ENCODE assay signal across 12 cellular contexts in genomic region chr13:91817250-91817649, GRCh38.
DNase-seq lines count a peak whose midpoint lies in the region; ATAC-seq and TF ChIP-seq lines count a peak whose summit lies in the region.
"Had no signal": no experiment of that assay in that cellular context is flagged by ENCODE, and none has a peak within 500 bp of the region (broad histone marks: within the 10 kb centered on the region; RNA-seq: fewer than 3 reads in every experiment).

No MANE protein-coding gene starts in this region.

- no peaks in the 10 kb centered on the region for H3K27me3 ChIP-seq in brain microvascular endothelial cell (replicated peaks)
- H3K27me3 ChIP-seq: suprapubic skin had no signal

- CTCF ChIA-PET in WTC11 (lab: Charles Lee): no interaction called here

- H3K27ac Mint-ChIP-seq in neural crest cell (ENCODE audit: unreplicated experiment): no peak overlapping the region
- H3K27ac Mint-ChIP-seq in WTC11: no peak overlapping the region
- H3K27ac Mint-ChIP-seq: activated naive CD8-positive, alpha-beta T cell treated with anti-CD3 and anti-CD28 coated beads, Interleukin-2, amount 10 ng/mL, durations not matched to agents 7 days and 5 days had no signal

- no peak overlapping the region for H3K4me3 Mint-ChIP-seq in neural crest cell
- H3K4me3 Mint-ChIP-seq in WTC11: no peak overlapping the region
- H3K4me3 Mint-ChIP-seq: activated naive CD8-positive, alpha-beta T cell treated with anti-CD3 and anti-CD28 coated beads, Interleukin-2, amount 10 ng/mL, durations not matched to agents 7 days and 5 days had no signal

- H3K27me3 Mint-ChIP-seq in neural crest cell (ENCODE audit: low read depth): peaks cover 5% of the 10 kb centered on the region
- H3K27me3 Mint-ChIP-seq in WTC11 (ENCODE audit: low read depth): no peaks in the 10 kb centered on the region
- H3K27me3 Mint-ChIP-seq: activated naive CD8-positive, alpha-beta T cell treated with anti-CD3 and anti-CD28 coated beads, Interleukin-2, amount 10 ng/mL, durations not matched to agents 7 days and 5 days had no signal

- no peak overlapping the region for H3K27ac ChIP-seq in brain microvascular endothelial cell
- H3K27ac ChIP-seq: suprapubic skin had no signal

- TF ChIP-seq CTCF in GM12873 (IDR thresholded peaks at IDR 0.05; ENCODE audit: insufficient read depth, low read depth, low read length, missing control alignments) (peak; percentile 3), brain microvascular endothelial cell (IDR thresholded peaks at IDR 0.05; ENCODE audit: low read depth, low read length, missing control alignments) (peak; percentile 37), neural crest cell (conservative IDR thresholded peaks at IDR 0.05) (peak; percentile 36), WTC11 (IDR thresholded peaks at IDR 0.05) (no peak)

- H3K4me1 Mint-ChIP-seq in neural crest cell: no peaks in the 10 kb centered on the region
- H3K4me1 Mint-ChIP-seq in WTC11: peaks cover 25% of the 10 kb centered on the region
- H3K4me1 Mint-ChIP-seq: activated naive CD8-positive, alpha-beta T cell treated with anti-CD3 and anti-CD28 coated beads, Interleukin-2, amount 10 ng/mL, durations not matched to agents 7 days and 5 days had no signal

- no peak overlapping the region for H3K4me3 ChIP-seq in brain microvascular endothelial cell (ENCODE audit: low read depth, low read length)
- H3K4me3 ChIP-seq: mucosa of descending colon, suprapubic skin had no signal

- in situ Hi-C loops in brain microvascular endothelial cell (cut with HindIII; ENCODE audit: low pct_ligation_motif_present, low sequenced_read_pairs): no loop called here

- no peak for ATAC-seq in WTC11
- ATAC-seq: mucosa of descending colon had no signal

- DNase-seq in NCI-H2227 treated with DMSO at 0.1 percent for 48 hours (lab: John Stamatoyannopoulos, UW) (peak; percentile 16), brain microvascular endothelial cell (peak; percentile 7), neural crest cell (ENCODE audit: low read depth, low spot score) (no peak), WTC11 (ENCODE audit: low spot score) (no peak), NCI-H1105 (lab: John Stamatoyannopoulos, UW) (no peak), NCI-H1436 treated with DMSO at 0.1 percent for 48 hours (lab: John Stamatoyannopoulos, UW) (no peak)
- no peak for DNase-seq in stimulated activated CD4-positive, alpha-beta T cell treated with anti-CD3 and anti-CD28 coated beads, Interleukin-1b, Interleukin-23, amount 100 ng/mL, for 48 hours
- DNase-seq: activated naive CD8-positive, alpha-beta T cell treated with anti-CD3 and anti-CD28 coated beads, Interleukin-2, amount 10 ng/mL, durations not matched to agents 7 days and 5 days; mucosa of descending colon; NCI-H2107 had no signal

- no peaks in the 10 kb centered on the region for H3K36me3 ChIP-seq in brain microvascular endothelial cell (replicated peaks)
- H3K36me3 ChIP-seq: suprapubic skin had no signal

- POLR2A ChIA-PET in WTC11 (lab: Charles Lee): no interaction called here

- H3K36me3 Mint-ChIP-seq in neural crest cell (ENCODE audit: low read depth): no peaks in the 10 kb centered on the region
- H3K36me3 Mint-ChIP-seq in WTC11: no peaks in the 10 kb centered on the region
- H3K36me3 Mint-ChIP-seq: activated naive CD8-positive, alpha-beta T cell treated with anti-CD3 and anti-CD28 coated beads, Interleukin-2, amount 10 ng/mL, durations not matched to agents 7 days and 5 days had no signal

- H3K9me3 Mint-ChIP-seq in neural crest cell (no peaks in the 10 kb centered on the region), WTC11 (no peaks in the 10 kb centered on the region)
- H3K9me3 Mint-ChIP-seq: activated naive CD8-positive, alpha-beta T cell treated with anti-CD3 and anti-CD28 coated beads, Interleukin-2, amount 10 ng/mL, durations not matched to agents 7 days and 5 days had no signal

TF ChIP-seq in WTC11, 78 proteins besides CTCF, POLR2A, EP300 and RAD21 (continues in another document):
- TF ChIP-seq, protein P1, sequence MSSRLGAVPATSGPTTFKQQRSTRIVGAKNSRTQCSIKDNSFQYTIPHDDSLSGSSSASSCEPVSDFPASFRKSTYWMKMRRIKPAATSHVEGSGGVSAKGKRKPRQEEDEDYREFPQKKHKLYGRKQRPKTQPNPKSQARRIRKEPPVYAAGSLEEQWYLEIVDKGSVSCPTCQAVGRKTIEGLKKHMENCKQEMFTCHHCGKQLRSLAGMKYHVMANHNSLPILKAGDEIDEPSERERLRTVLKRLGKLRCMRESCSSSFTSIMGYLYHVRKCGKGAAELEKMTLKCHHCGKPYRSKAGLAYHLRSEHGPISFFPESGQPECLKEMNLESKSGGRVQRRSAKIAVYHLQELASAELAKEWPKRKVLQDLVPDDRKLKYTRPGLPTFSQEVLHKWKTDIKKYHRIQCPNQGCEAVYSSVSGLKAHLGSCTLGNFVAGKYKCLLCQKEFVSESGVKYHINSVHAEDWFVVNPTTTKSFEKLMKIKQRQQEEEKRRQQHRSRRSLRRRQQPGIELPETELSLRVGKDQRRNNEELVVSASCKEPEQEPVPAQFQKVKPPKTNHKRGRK (CRISPR knock-in tag; IDR thresholded peaks at IDR 0.05; ENCODE audit: borderline replicate concordance): no peak
- TF ChIP-seq TCF7 (CRISPR knock-in tag; IDR thresholded peaks at IDR 0.05; ENCODE audit: low read depth) (no peak), ZNF416 (CRISPR knock-in tag; IDR thresholded peaks at IDR 0.05) (no peak), ZBTB21 (CRISPR knock-in tag; IDR thresholded peaks at IDR 0.05; ENCODE audit: borderline replicate concordance) (no peak), NR3C1 (CRISPR knock-in tag; conservative IDR thresholded peaks at IDR 0.05; ENCODE audit: low read depth) (no peak), SMAD4 (CRISPR knock-in tag; IDR thresholded peaks at IDR 0.05) (no peak), FOXJ3 (CRISPR knock-in tag; IDR thresholded peaks at IDR 0.05; ENCODE audit: borderline replicate concordance) (no peak), ETV6 (CRISPR knock-in tag; IDR thresholded peaks at IDR 0.05) (no peak), SMAD3 (CRISPR knock-in tag; IDR thresholded peaks at IDR 0.05; ENCODE audit: borderline replicate concordance) (no peak)
- TF ChIP-seq, protein P2, sequence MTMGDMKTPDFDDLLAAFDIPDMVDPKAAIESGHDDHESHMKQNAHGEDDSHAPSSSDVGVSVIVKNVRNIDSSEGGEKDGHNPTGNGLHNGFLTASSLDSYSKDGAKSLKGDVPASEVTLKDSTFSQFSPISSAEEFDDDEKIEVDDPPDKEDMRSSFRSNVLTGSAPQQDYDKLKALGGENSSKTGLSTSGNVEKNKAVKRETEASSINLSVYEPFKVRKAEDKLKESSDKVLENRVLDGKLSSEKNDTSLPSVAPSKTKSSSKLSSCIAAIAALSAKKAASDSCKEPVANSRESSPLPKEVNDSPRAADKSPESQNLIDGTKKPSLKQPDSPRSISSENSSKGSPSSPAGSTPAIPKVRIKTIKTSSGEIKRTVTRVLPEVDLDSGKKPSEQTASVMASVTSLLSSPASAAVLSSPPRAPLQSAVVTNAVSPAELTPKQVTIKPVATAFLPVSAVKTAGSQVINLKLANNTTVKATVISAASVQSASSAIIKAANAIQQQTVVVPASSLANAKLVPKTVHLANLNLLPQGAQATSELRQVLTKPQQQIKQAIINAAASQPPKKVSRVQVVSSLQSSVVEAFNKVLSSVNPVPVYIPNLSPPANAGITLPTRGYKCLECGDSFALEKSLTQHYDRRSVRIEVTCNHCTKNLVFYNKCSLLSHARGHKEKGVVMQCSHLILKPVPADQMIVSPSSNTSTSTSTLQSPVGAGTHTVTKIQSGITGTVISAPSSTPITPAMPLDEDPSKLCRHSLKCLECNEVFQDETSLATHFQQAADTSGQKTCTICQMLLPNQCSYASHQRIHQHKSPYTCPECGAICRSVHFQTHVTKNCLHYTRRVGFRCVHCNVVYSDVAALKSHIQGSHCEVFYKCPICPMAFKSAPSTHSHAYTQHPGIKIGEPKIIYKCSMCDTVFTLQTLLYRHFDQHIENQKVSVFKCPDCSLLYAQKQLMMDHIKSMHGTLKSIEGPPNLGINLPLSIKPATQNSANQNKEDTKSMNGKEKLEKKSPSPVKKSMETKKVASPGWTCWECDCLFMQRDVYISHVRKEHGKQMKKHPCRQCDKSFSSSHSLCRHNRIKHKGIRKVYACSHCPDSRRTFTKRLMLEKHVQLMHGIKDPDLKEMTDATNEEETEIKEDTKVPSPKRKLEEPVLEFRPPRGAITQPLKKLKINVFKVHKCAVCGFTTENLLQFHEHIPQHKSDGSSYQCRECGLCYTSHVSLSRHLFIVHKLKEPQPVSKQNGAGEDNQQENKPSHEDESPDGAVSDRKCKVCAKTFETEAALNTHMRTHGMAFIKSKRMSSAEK (CRISPR knock-in tag; IDR thresholded peaks at IDR 0.05; ENCODE audit: borderline replicate concordance): no peak
- TF ChIP-seq, protein P3, sequence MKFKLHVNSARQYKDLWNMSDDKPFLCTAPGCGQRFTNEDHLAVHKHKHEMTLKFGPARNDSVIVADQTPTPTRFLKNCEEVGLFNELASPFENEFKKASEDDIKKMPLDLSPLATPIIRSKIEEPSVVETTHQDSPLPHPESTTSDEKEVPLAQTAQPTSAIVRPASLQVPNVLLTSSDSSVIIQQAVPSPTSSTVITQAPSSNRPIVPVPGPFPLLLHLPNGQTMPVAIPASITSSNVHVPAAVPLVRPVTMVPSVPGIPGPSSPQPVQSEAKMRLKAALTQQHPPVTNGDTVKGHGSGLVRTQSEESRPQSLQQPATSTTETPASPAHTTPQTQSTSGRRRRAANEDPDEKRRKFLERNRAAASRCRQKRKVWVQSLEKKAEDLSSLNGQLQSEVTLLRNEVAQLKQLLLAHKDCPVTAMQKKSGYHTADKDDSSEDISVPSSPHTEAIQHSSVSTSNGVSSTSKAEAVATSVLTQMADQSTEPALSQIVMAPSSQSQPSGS (CRISPR knock-in tag; IDR thresholded peaks at IDR 0.05; ENCODE audit: borderline replicate concordance, low read depth): no peak
- TF ChIP-seq, protein P4, sequence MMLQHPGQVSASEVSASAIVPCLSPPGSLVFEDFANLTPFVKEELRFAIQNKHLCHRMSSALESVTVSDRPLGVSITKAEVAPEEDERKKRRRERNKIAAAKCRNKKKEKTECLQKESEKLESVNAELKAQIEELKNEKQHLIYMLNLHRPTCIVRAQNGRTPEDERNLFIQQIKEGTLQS (CRISPR knock-in tag; conservative IDR thresholded peaks at IDR 0.05): no peak
- TF ChIP-seq, protein P5, sequence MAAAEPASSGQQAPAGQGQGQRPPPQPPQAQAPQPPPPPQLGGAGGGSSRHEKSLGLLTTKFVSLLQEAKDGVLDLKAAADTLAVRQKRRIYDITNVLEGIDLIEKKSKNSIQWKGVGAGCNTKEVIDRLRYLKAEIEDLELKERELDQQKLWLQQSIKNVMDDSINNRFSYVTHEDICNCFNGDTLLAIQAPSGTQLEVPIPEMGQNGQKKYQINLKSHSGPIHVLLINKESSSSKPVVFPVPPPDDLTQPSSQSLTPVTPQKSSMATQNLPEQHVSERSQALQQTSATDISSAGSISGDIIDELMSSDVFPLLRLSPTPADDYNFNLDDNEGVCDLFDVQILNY (CRISPR knock-in tag; IDR thresholded peaks at IDR 0.05): no peak

Comparison
In these comparisons a context has a peak if more than half of its experiments do, and no peak if none do; other contexts are left out.
1. DNase-seq: peak in NCI-H2227 treated with DMSO at 0.1 percent for 48 hours (single experiment) and brain microvascular endothelial cell (single experiment); none in neural crest cell (single experiment), WTC11 (single experiment), stimulated activated CD4-positive, alpha-beta T cell treated with anti-CD3 and anti-CD28 coated beads, Interleukin-1b, Interleukin-23, amount 100 ng/mL, for 48 hours (single experiment), NCI-H1105 (single experiment) and NCI-H1436 treated with DMSO at 0.1 percent for 48 hours (single experiment).